In genomic region chr1:180502361-180503273, GRCh38 we compare ENCODE assay signal across 1 cellular context.
TF ChIP-seq lines count a peak whose summit lies in the region.

TSS of gene ACBD6 (minus strand) at chr1:180502577. CDS start at chr1:180502266, 311 bp downstream.

TF ChIP-seq in K562, 482 proteins besides CTCF, POLR2A, EP300 and RAD21 (continued from another document and continues in another):
- TF ChIP-seq IRF1 (CRISPR knock-in tag; IDR thresholded peaks at IDR 0.05; ENCODE audit: borderline replicate concordance): peak; percentile 73; the same call in 1 of the 2 replicates
- peak; percentile 86; the same call in 1 of the 2 replicates for TF ChIP-seq HDAC8 (tag; IDR thresholded peaks at IDR 0.05)
- peak; percentile 79 for TF ChIP-seq DMBX1 (CRISPR knock-in tag; IDR thresholded peaks at IDR 0.05; ENCODE audit: borderline replicate concordance)
- TF ChIP-seq POLR3A (IDR thresholded peaks at IDR 0.05; ENCODE audit: borderline replicate concordance, extremely low read depth, insufficient read depth, insufficient read length): no peak
- peak; percentile 46; the same call in 1 of the 2 replicates for TF ChIP-seq SNIP1 (IDR thresholded peaks at IDR 0.05; ENCODE audit: low read depth)
- peak; percentile 61 for TF ChIP-seq E2F8 (IDR thresholded peaks at IDR 0.05; ENCODE audit: low read depth, partially characterized antibody)
- TF ChIP-seq ZBTB2 (IDR thresholded peaks at IDR 0.05): peak; percentile 92
- TF ChIP-seq POLR2AphosphoS5 (IDR thresholded peaks at IDR 0.05; ENCODE audit: control insufficient read depth, insufficient read depth, low read depth, low read length): peak; percentile 70
- TF ChIP-seq TCF3 (CRISPR knock-in tag; IDR thresholded peaks at IDR 0.05): 0 out of 2 replicates have a peak, but pooled peaks have one; percentile 4
- no peak for TF ChIP-seq ZNF507 (tag; conservative IDR thresholded peaks at IDR 0.05)
- peak in 2 of 3 experiments; percentile 69 to 80 for TF ChIP-seq YY1 (IDR thresholded peaks at IDR 0.05; ENCODE audit: borderline replicate concordance in 1 of 3, control insufficient read depth in 1 of 3, extremely low read depth in 1 of 3, insufficient read depth in 3 of 3, insufficient read length in 1 of 3, insufficient replicate concordance in 2 of 3, low read depth in 1 of 3, low read length in 2 of 3)
- TF ChIP-seq ZNF408 (CRISPR knock-in tag; IDR thresholded peaks at IDR 0.05; ENCODE audit: low read depth): no peak
- peak; percentile 79; the same call in 1 of the 2 replicates for TF ChIP-seq GTF2A2 (tag; IDR thresholded peaks at IDR 0.05)
- peak; percentile 91 for TF ChIP-seq ZBTB40 (IDR thresholded peaks at IDR 0.05)
- TF ChIP-seq ZBTB40 (CRISPR knock-in tag; IDR thresholded peaks at IDR 0.05): no peak
- no peak for TF ChIP-seq PCBP2 (IDR thresholded peaks at IDR 0.05; ENCODE audit: low read depth, low read length, poor library complexity, severe bottlenecking)
- peak; percentile 91 for TF ChIP-seq VEZF1 (CRISPR knock-in tag; IDR thresholded peaks at IDR 0.05)
- TF ChIP-seq CBX3 (IDR thresholded peaks at IDR 0.05; ENCODE audit: borderline replicate concordance in 1 of 2, low read length in 2 of 2): peak in 1 of 2 experiments; percentile 89; a peak in 1 of 3 replicates
- TF ChIP-seq ZBTB34 (CRISPR knock-in tag; IDR thresholded peaks at IDR 0.05): no peak
- TF ChIP-seq ETV5 (CRISPR knock-in tag; IDR thresholded peaks at IDR 0.05; ENCODE audit: low read depth): peak; percentile 82
- no peak for TF ChIP-seq HBP1 (CRISPR knock-in tag; IDR thresholded peaks at IDR 0.05)
- peak; percentile 52 for TF ChIP-seq MEIS2 (IDR thresholded peaks at IDR 0.05; ENCODE audit: partially characterized antibody)
- peak; percentile 94 for TF ChIP-seq TAF7 (tag; IDR thresholded peaks at IDR 0.05)
- peak; percentile 87 to 89 for TF ChIP-seq NRF1 (conservative IDR thresholded peaks at IDR 0.05 in 1 of 2, IDR thresholded peaks at IDR 0.05 in 1 of 2)
- TF ChIP-seq SRF (CRISPR knock-in tag; IDR thresholded peaks at IDR 0.05): no peak; a peak in 1 of 4 replicates
- TF ChIP-seq SUPT5H (IDR thresholded peaks at IDR 0.05): peak; percentile 90
- TF ChIP-seq NEUROD1 (IDR thresholded peaks at IDR 0.05; ENCODE audit: borderline replicate concordance, low read depth, low read length, partially characterized antibody): peak; percentile 83
- TF ChIP-seq E2F6 (IDR thresholded peaks at IDR 0.05; ENCODE audit: borderline replicate concordance in 1 of 2, extremely low read depth in 1 of 2, insufficient read depth in 1 of 2, insufficient read length in 1 of 2, low read depth in 1 of 2, low read length in 1 of 2, poor library complexity in 1 of 2, severe bottlenecking in 1 of 2): peak; percentile 91 to 95
- peak; percentile 65; the same call in 1 of the 2 replicates for TF ChIP-seq TARDBP (IDR thresholded peaks at IDR 0.05)
- TF ChIP-seq NFE2L1 (tag; IDR thresholded peaks at IDR 0.05; ENCODE audit: borderline replicate concordance, low read depth): no peak
- TF ChIP-seq NCOA6 (IDR thresholded peaks at IDR 0.05): peak; percentile 81
- peak in 1 of 2 experiments; percentile 31; a peak in 1 of 4 replicates for TF ChIP-seq KDM1A (IDR thresholded peaks at IDR 0.05)
